ENCODE assay signal across 8 cellular contexts in the genomic region with DNA sequence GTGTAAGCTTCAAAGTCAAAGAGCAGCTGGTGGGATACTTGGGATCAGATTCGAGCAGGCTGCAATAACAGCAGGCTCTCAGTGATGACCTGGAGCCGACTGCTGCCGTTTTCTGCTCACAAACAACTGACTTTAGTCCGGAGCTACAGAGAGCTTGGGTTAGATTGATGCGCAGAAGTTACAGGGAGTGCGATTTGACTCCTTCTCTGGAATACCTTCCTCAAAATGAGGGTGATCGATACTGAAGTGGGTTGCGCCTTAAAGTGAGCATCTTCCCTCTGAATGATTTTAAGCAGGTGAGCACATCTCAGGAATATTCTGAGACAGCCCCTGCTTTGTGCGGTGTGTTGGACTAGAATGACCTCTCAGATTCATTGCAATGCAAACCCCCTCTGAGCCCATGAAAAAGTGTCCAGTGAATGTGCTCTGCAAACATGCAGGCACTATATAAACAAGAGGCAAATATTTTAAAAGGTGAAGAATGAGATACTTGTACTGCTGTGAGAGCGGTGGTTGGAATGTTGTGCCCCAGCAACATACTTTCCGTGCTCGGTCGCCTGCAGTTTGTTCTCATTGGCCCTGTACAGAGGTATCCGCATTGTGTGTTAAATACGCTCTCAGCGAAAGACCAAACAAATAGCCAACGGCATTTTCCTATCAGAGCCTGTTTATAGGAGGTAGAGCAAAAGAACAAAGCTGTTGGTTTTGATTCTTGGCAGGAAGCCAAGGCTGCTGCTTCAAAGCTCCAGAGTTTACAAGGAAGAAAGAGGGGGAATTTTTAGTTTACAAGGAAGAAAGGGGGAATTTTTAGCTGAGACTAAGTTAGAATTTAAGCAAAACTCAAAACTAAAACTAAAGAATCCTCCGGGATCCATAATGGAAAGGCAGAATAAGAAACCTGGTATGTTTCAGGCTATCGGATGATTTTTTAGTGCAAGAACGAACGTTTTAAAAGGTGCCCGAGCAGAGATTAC.
DNase-seq lines count a peak whose midpoint lies in the region; ATAC-seq and TF ChIP-seq lines count a peak whose summit lies in the region.

No MANE protein-coding gene starts in this region.

- TF ChIP-seq CTCF in GM10248 (IDR thresholded peaks at IDR 0.05; ENCODE audit: control extremely low read depth, extremely low read depth, low read depth, missing control alignments) = no peak

- ATAC-seq in GM19035 (IDR thresholded peaks at IDR 0.05; ENCODE audit: unreplicated experiment) = no peak

- CTCF ChIA-PET in GM10248 (lab: Yijun Ruan, JAX) = interaction anchor here (1.0 kb wide), 1 partner anchor 232 kb away, joined by 3 read pairs; no protein-coding TSS in a partner anchor

- DNase-seq in DMS153 treated with DMSO at 0.1 percent for 48 hours (lab: John Stamatoyannopoulos, UW; ENCODE audit: unreplicated experiment) = peak; percentile 87
- peak; percentile 76 to 83 for DNase-seq in NCI-H526 (lab: John Stamatoyannopoulos, UW)
- DNase-seq in fibroblast of gingiva (ENCODE audit: low read depth) = peak; percentile 3
- peak; percentile 37 for DNase-seq in non-pigmented ciliary epithelial cell (ENCODE audit: low read depth)
- DNase-seq in GM10248 (ENCODE audit: extremely low spot score) = no peak
- DNase-seq in activated CD4-positive, alpha-beta T cell treated with anti-CD3 and anti-CD28 coated beads for 4 hours = no peak
- DNase-seq in stimulated activated naive CD4-positive, alpha-beta T cell treated with Interleukin-2 at 50 U/mL for 16 hours (lab: John Stamatoyannopoulos, UW) = no peak

- POLR2A ChIA-PET in GM10248 (lab: Yijun Ruan, JAX) = no interaction called here

Comparison
In these comparisons a context has a peak if more than half of its experiments do, and no peak if none do; other contexts are left out.
1. DNase-seq: peak in DMS153 treated with DMSO at 0.1 percent for 48 hours (single experiment), NCI-H526 (2 of 2), fibroblast of gingiva (single experiment) and non-pigmented ciliary epithelial cell (single experiment); none in GM10248 (single experiment), activated CD4-positive, alpha-beta T cell treated with anti-CD3 and anti-CD28 coated beads for 4 hours (0 of 2) and stimulated activated naive CD4-positive, alpha-beta T cell treated with Interleukin-2 at 50 U/mL for 16 hours (single experiment).